ENCODE assay signal across 1 cellular context in genomic region chr3:71356272-71356671, GRCh38.
TF ChIP-seq lines count a peak whose summit lies in the region.

No MANE protein-coding gene starts in this region.

TF ChIP-seq in IMR-90, 13 proteins besides CTCF, POLR2A, EP300 and RAD21 (continued from another document):
- no peak for TF ChIP-seq NFE2L2 (IDR thresholded peaks at IDR 0.05; ENCODE audit: low read depth, low read length)
- TF ChIP-seq CEBPB (IDR thresholded peaks at IDR 0.05; ENCODE audit: low read depth, low read length), result no peak
TF ChIP-seq in IMR-90: peak in this region for 0.
